Comparison of ENCODE assay signal across 8 cellular contexts in genomic region chr4:82284475-82284857, GRCh38.
A peak's percentile ranks its signal among the peaks of the same experiment; 100 is the strongest.
DNase-seq lines count a peak whose midpoint lies in the region; ATAC-seq and TF ChIP-seq lines count a peak whose summit lies in the region.

No MANE protein-coding gene starts in this region.

- no peak overlapping the region for H3K56ac ChIP-seq in IMR-90 (ENCODE audit: extremely low read depth, insufficient read depth, low read length)

- H3K23ac ChIP-seq in IMR-90 (ENCODE audit: low read depth, low read length): no peak overlapping the region

- TF ChIP-seq RAD21 in IMR-90 (IDR thresholded peaks at IDR 0.05; ENCODE audit: low read length): no peak

- dilution Hi-C loops in IMR-90 (cut with HindIII; ENCODE audit: low sequenced_read_pairs, unreplicated experiment): no loop called here

- H3K18ac ChIP-seq in IMR-90 (ENCODE audit: low read depth, low read length): no peak overlapping the region

- H3K9me1 ChIP-seq in IMR-90 (ENCODE audit: insufficient read depth, low read length): peaks cover 4% of the 10 kb centered on the region; the same call in 1 of the 2 replicates

- POLR2A ChIA-PET in A673 (lab: Charles Lee; ENCODE audit: low non-redundant PET): no interaction called here
- POLR2A ChIA-PET in IMR-90 (lab: Charles Lee; ENCODE audit: unreplicated experiment): no interaction called here

- DNase-seq in A673 (ENCODE audit: low spot score): no peak
- DNase-seq in IMR-90: no peak
- peak; percentile 2 for DNase-seq in brain microvascular endothelial cell
- DNase-seq in COLO668 (lab: John Stamatoyannopoulos, UW; ENCODE audit: unreplicated experiment): no peak
- DNase-seq in activated CD4-positive, CD25-positive, alpha-beta regulatory T cell (lab: John Stamatoyannopoulos, UW): no peak

- no peak overlapping the region for H2BK120ac ChIP-seq in IMR-90 (ENCODE audit: low read depth, low read length)

- H3K4me2 ChIP-seq in IMR-90 (ENCODE audit: low read depth, low read length): peak overlapping the region; percentile 60

- H3K27ac ChIP-seq in A673 (ENCODE audit: low read depth, low read length, poor library complexity, severe bottlenecking) (no peak overlapping the region), IMR-90 (ENCODE audit: insufficient read depth, low read length) (no peak overlapping the region), brain microvascular endothelial cell (no peak overlapping the region)

- no peak overlapping the region for H2AK9ac ChIP-seq in IMR-90 (replicated peaks; ENCODE audit: low read depth, low read length, poor library complexity)

- H3K79me1 ChIP-seq in IMR-90 (ENCODE audit: low read depth in 1 of 2, low read length in 2 of 2): no peaks in the 10 kb centered on the region

- ATAC-seq in IMR-90 (ENCODE audit: low read depth) (no peak), GM18873 (IDR thresholded peaks at IDR 0.05; ENCODE audit: low FRiP score, unreplicated experiment) (no peak), GM18907 (IDR thresholded peaks at IDR 0.05; ENCODE audit: unreplicated experiment) (no peak)

- H3K9ac ChIP-seq in IMR-90 (ENCODE audit: low read depth, low read length): no peak overlapping the region

- no peak overlapping the region for H2BK15ac ChIP-seq in IMR-90 (ENCODE audit: low read depth, low read length)

- H3K4me1 ChIP-seq in A673 (ENCODE audit: insufficient read depth, low read length, poor library complexity, severe bottlenecking) (no peaks in the 10 kb centered on the region), IMR-90 (ENCODE audit: control insufficient read depth, insufficient read depth, low read length) (no peaks in the 10 kb centered on the region), mononuclear cell (ENCODE audit: insufficient read depth, low read length) (peaks cover 12% of the 10 kb centered on the region)

- H3K36me3 ChIP-seq in A673 (ENCODE audit: insufficient read depth, low read length, poor library complexity, severe bottlenecking) (no peaks in the 10 kb centered on the region), IMR-90 (ENCODE audit: control insufficient read depth, insufficient read depth, low read length) (no peaks in the 10 kb centered on the region), brain microvascular endothelial cell (replicated peaks) (no peaks in the 10 kb centered on the region)

- no peaks in the 10 kb centered on the region for H4K20me1 ChIP-seq in IMR-90 (ENCODE audit: insufficient read depth, low read length)

- BruUV-seq in A673 (replicated peaks; lab: Mats Ljungman, UMichigan) (no TSS peak), IMR-90 (replicated peaks; lab: Mats Ljungman, UMichigan) (no TSS peak)

- no peak overlapping the region for H2BK20ac ChIP-seq in IMR-90 (ENCODE audit: low read depth, low read length)

- peak overlapping the region; percentile 90 for H2AFZ ChIP-seq in IMR-90 (replicated peaks; ENCODE audit: low read length, poor library complexity)

- 80% methylated on average over 1 of the region's 9 CpGs; no CpG with 5 or more reads in 1 of the 2 experiments for WGBS in IMR-90 (ENCODE audit: extremely low coverage in 2 of 2, insufficient read length in 1 of 2), 2 experiments

- no peak overlapping the region for H3K4ac ChIP-seq in IMR-90 (ENCODE audit: low read depth, low read length)

- in situ Hi-C loops in IMR-90 (cut with MboI; ENCODE audit: low sequenced_read_pairs): no loop called here
- in situ Hi-C loops in brain microvascular endothelial cell (cut with HindIII; ENCODE audit: low pct_ligation_motif_present, low sequenced_read_pairs): no loop called here

- CTCF ChIA-PET in A673 (lab: Charles Lee): interaction anchor here (0.5 to 1.2 kb wide), 6 partner anchors 16 to 872 kb away, joined by 3 to 10 read pairs (median 3); no protein-coding TSS in a partner anchor
- CTCF ChIA-PET in IMR-90 (lab: Yijun Ruan, JAX): interaction anchor here (0.9 to 1.1 kb wide), 3 partner anchors 11 to 223 kb away, joined by 3 to 7 read pairs (median 3); no protein-coding TSS in a partner anchor

- H3K27me3 ChIP-seq in A673 (replicated peaks; ENCODE audit: insufficient read depth, low read depth, low read length, poor library complexity) (no peaks in the 10 kb centered on the region), IMR-90 (ENCODE audit: control insufficient read depth, insufficient read depth, low read length) (peaks cover 2% of the 10 kb centered on the region; the same call in 1 of the 2 replicates), brain microvascular endothelial cell (replicated peaks) (no peaks in the 10 kb centered on the region), mononuclear cell (ENCODE audit: insufficient read depth, low read length) (peaks cover 2% of the 10 kb centered on the region)

- H4K5ac ChIP-seq in IMR-90 (ENCODE audit: low read depth, low read length): no peak overlapping the region

- no peak overlapping the region for H2BK5ac ChIP-seq in IMR-90 (ENCODE audit: low read depth, low read length, poor library complexity, severe bottlenecking)

- intact Hi-C loops in A673 (cut with micrococcal nuclease; ENCODE audit: unreplicated experiment): no loop called here
- intact Hi-C loops in IMR-90 (cut with micrococcal nuclease): no loop called here

- TF ChIP-seq CTCF in A673 (conservative IDR thresholded peaks at IDR 0.05; ENCODE audit: low read depth, low read length) (no peak), IMR-90 (conservative IDR thresholded peaks at IDR 0.05; ENCODE audit: low read depth, low read length) (no peak), brain microvascular endothelial cell (IDR thresholded peaks at IDR 0.05; ENCODE audit: low read depth, low read length, missing control alignments) (no peak)

- H4K91ac ChIP-seq in IMR-90 (ENCODE audit: insufficient read depth, low read depth, low read length): no peak overlapping the region

- H4K8ac ChIP-seq in IMR-90 (ENCODE audit: low read depth in 2 of 2, low read length in 2 of 2): no peak overlapping the region

- H3K4me3 ChIP-seq in A673 (ENCODE audit: low read depth, low read length, poor library complexity, severe bottlenecking) (peak overlapping the region; percentile 42), IMR-90 (ENCODE audit: insufficient read depth, low read depth, low read length) (peak overlapping the region; percentile 50), brain microvascular endothelial cell (ENCODE audit: low read depth, low read length) (peak overlapping the region; percentile 53), mononuclear cell (ENCODE audit: low read length) (peak overlapping the region; percentile 10)

- no peaks in the 10 kb centered on the region for H3K9me3 ChIP-seq in A673 (ENCODE audit: low read depth, low read length, poor library complexity, severe bottlenecking)
- H3K9me3 ChIP-seq in IMR-90 (ENCODE audit: control insufficient read depth, insufficient read depth, low read length): no peaks in the 10 kb centered on the region
- H3K9me3 ChIP-seq in mononuclear cell (ENCODE audit: low read depth, low read length): no peaks in the 10 kb centered on the region

- TF ChIP-seq POLR2A in IMR-90 (IDR thresholded peaks at IDR 0.05; ENCODE audit: low read depth, low read length): no peak

- H3K14ac ChIP-seq in IMR-90 (replicated peaks; ENCODE audit: low read depth, low read length): no peak overlapping the region

- no peak overlapping the region for H2AK5ac ChIP-seq in IMR-90 (ENCODE audit: low read depth, low read length)

TF ChIP-seq in IMR-90, 13 proteins besides CTCF, POLR2A, EP300 and RAD21:
- no peak for TF ChIP-seq CEBPB (IDR thresholded peaks at IDR 0.05; ENCODE audit: low read depth, low read length)
- no peak for TF ChIP-seq CHD1 (IDR thresholded peaks at IDR 0.05; ENCODE audit: low read depth, low read length)
- TF ChIP-seq ELK1 (IDR thresholded peaks at IDR 0.05; ENCODE audit: borderline replicate concordance, low read depth, low read length): no peak
- TF ChIP-seq MXI1 (IDR thresholded peaks at IDR 0.05; ENCODE audit: borderline replicate concordance, low read depth, low read length): no peak
- TF ChIP-seq USF2 (IDR thresholded peaks at IDR 0.05; ENCODE audit: low read depth, low read length): no peak
- TF ChIP-seq FOS (IDR thresholded peaks at IDR 0.05; ENCODE audit: low read depth, low read length): no peak
- TF ChIP-seq SMC3 (IDR thresholded peaks at IDR 0.05; ENCODE audit: low read depth, low read length): no peak
